In genomic region chr1:23958810-23959460, GRCh38 we compare ENCODE assay signal across 8 cellular contexts. TPM values are rescaled to one million over a fixed set of nuclear protein-coding genes. Genes with fewer than 3 reads are reported as not detected.
DNase-seq lines count a peak whose midpoint lies in the region; ATAC-seq and TF ChIP-seq lines count a peak whose summit lies in the region.

No MANE protein-coding gene starts in this region.

- peak overlapping the region; percentile 98 for H3K4me3 ChIP-seq in HUES48 (ENCODE audit: low read depth, low read length)
- peak overlapping the region; percentile 88 for H3K4me3 ChIP-seq in NT2/D1 (ENCODE audit: insufficient read length, low read depth)
- H3K4me3 ChIP-seq in mucosa of descending colon: peak overlapping the region; percentile 83

- peak overlapping the region; percentile 81 for H3K9ac ChIP-seq in HUES48 (ENCODE audit: low read depth, low read length)
- peak overlapping the region; percentile 94 for H3K9ac ChIP-seq in NT2/D1 (ENCODE audit: insufficient read length, low read depth)

- H3K36me3 ChIP-seq in HUES48 (ENCODE audit: control insufficient read depth, insufficient read depth, low read length): peaks cover 22% of the 10 kb centered on the region
- peaks cover 21% of the 10 kb centered on the region for H3K36me3 ChIP-seq in NT2/D1 (ENCODE audit: insufficient read depth, insufficient read length, low read length)
- H3K36me3 ChIP-seq in mucosa of descending colon (ENCODE audit: low read depth): no peaks in the 10 kb centered on the region

- H3K9me3 ChIP-seq in HUES48 (ENCODE audit: control insufficient read depth, insufficient read depth, low read length) (no peaks in the 10 kb centered on the region), NT2/D1 (ENCODE audit: insufficient read depth, low read length) (no peaks in the 10 kb centered on the region), mucosa of descending colon (no peaks in the 10 kb centered on the region)

- no peaks in the 10 kb centered on the region for H3K27me3 ChIP-seq in HUES48 (ENCODE audit: control insufficient read depth, insufficient read depth, low read length)
- no peaks in the 10 kb centered on the region for H3K27me3 ChIP-seq in NT2/D1 (ENCODE audit: insufficient read depth, insufficient read length)

- intact Hi-C loops in mucosa of descending colon (cut with DNase I, micrococcal nuclease): loop anchor here in 1 of 2 donors (5.0 kb wide), 1 partner anchor 63 kb away; no protein-coding TSS in a partner anchor

- no peak for TF ChIP-seq CTCF in mucosa of descending colon (IDR thresholded peaks at IDR 0.05)

- peak overlapping the region; percentile 100 for H3K27ac ChIP-seq in HUES48 (ENCODE audit: low read depth, low read length)

- DNase-seq in D341Med (ENCODE audit: low spot score): peak; percentile 79
- DNase-seq in NT2/D1 (ENCODE audit: low read depth, low spot score): peak; percentile 80
- DNase-seq in activated CD8-positive, alpha-beta memory T cell treated with anti-CD3 and anti-CD28 coated beads, Interleukin-2, amount 50 U/mL, for 24 hours (ENCODE audit: extremely low read depth): peak; percentile 85
- peak; percentile 59 for DNase-seq in epidermal melanocyte (ENCODE audit: insufficient read length, low spot score)
- DNase-seq in mucosa of descending colon: peak; percentile 89 to 94 (median 92)
- DNase-seq in stimulated activated CD8-positive, alpha-beta memory T cell treated with anti-CD3 and anti-CD28 coated beads, Interleukin-4, amount 100 ng/mL, for 4 hours (ENCODE audit: low read depth in 2 of 2, low spot score in 1 of 2): peak; percentile 74 to 87

- H3K4me1 ChIP-seq in HUES48 (ENCODE audit: control insufficient read depth, insufficient read depth, low read length): peaks cover 11% of the 10 kb centered on the region
- peaks cover 4% of the 10 kb centered on the region for H3K4me1 ChIP-seq in NT2/D1 (ENCODE audit: insufficient read depth, insufficient read length)
- H3K4me1 ChIP-seq in mucosa of descending colon (ENCODE audit: low read depth): peaks cover 21% of the 10 kb centered on the region

- peak; percentile 62 for ATAC-seq in GM21423 (IDR thresholded peaks at IDR 0.05; ENCODE audit: unreplicated experiment)
- peak; percentile 86 for ATAC-seq in mucosa of descending colon

RNA-seq across cellular contexts. Expression of gene PNRC2, which starts 0.7 kb away (rescaled TPM):
- total RNA-seq in mucosa of descending colon: 100 to 1,000 TPM; 116 to 137 (median 121) TPM

RNA-seq across cellular contexts. Expression of gene SRSF10, which starts 21.2 kb away (rescaled TPM):
- 10 to 100 TPM; 85.8 to 98.0 (median 94.0) TPM for total RNA-seq in mucosa of descending colon

RNA-seq across cellular contexts. Expression of gene CNR2, which starts 45.8 kb away (rescaled TPM):
- under 1 TPM; 0.06 to 0.19 (median 0.17) TPM for total RNA-seq in mucosa of descending colon

Comparison
In these comparisons a context has a peak if more than half of its experiments do, and no peak if none do; other contexts are left out.
1. Peak in every context shown above with its lines: DNase-seq, ATAC-seq, H3K4me3 ChIP-seq and H3K27ac ChIP-seq.